Comparison of ENCODE assay signal across 16 cellular contexts in the genomic region with DNA sequence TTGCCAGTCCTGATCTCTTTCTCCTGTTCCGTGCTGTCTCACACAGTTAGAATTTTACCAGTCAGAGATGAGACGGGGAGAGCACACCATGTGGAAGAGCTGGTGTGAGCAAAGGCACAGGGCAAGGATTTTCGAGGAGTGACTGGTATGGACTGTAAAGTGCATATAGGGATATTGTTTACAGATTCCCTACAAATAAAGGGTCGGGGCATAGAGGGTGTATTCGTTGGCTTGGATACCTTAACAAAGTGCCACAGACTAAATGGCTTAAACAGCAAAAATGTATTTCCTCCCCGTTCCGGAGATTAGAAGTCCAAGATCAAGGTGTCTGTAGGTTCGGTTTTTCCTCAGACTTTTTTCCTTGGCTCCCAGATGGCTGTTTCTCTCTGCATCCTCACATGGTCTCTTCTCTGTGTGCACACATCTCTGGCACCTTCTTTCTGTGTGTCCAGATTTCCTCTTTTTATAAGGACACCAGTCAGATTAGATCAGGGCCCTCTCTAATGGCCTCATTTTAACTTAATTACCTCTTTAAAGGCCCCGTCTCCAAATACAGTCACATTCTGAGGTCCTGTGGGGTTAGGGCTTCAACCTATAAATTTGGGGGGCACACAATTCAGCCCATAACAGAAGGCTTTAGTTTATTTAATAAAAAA. TPM values are rescaled to one million over a fixed set of nuclear protein-coding genes. Genes with fewer than 3 reads are reported as not detected.
DNase-seq lines count a peak whose midpoint lies in the region; ATAC-seq, FAIRE-seq and TF ChIP-seq lines count a peak whose summit lies in the region.
"Had no signal": no experiment of that assay in that cellular context is flagged by ENCODE, and none has a peak within 500 bp of the region (broad histone marks: within the 10 kb centered on the region; RNA-seq: fewer than 3 reads in every experiment).

No MANE protein-coding gene starts in this region.

- H3K4me2 ChIP-seq in smooth muscle cell = peak overlapping the region; percentile 55

- peaks cover 66% of the 10 kb centered on the region for H3K4me1 Mint-ChIP-seq in activated naive CD4-positive, alpha-beta T cell treated with anti-CD3 and anti-CD28 coated beads, Interleukin-2, amount 10 ng/mL, durations not matched to agents 7 days and 5 days
- H3K4me1 Mint-ChIP-seq in T-helper 17 cell = peaks cover 31% of the 10 kb centered on the region
- H3K4me1 Mint-ChIP-seq: neural crest cell had no signal

- CTCF ChIA-PET in activated naive CD4-positive, alpha-beta T cell treated with anti-CD3 and anti-CD28 coated beads, Interleukin-2, amount 10 ng/mL, durations not matched to agents 7 days and 5 days (lab: Charles Lee) = interaction anchor here (0.6 to 3.1 kb wide), 3 partner anchors 12 to 24 kb away, joined by 3 to 10 read pairs (median 3); no protein-coding TSS in a partner anchor

- H3K4me1 ChIP-seq in kidney (ENCODE audit: control insufficient read depth in 1 of 2, insufficient read depth in 1 of 2, low read depth in 1 of 2, low read length in 2 of 2) (peaks cover 44 to 58% of the 10 kb centered on the region in 2 donors), smooth muscle cell (ENCODE audit: low read depth) (peaks cover 9% of the 10 kb centered on the region)

- H3K4me3 ChIP-seq in kidney (ENCODE audit: low read length in 2 of 2) = no peak overlapping the region
- no peak overlapping the region for H3K4me3 ChIP-seq in smooth muscle cell

- H3F3A ChIP-seq in smooth muscle cell (ENCODE audit: low read depth) = peaks cover 12% of the 10 kb centered on the region

- H3K4me3 Mint-ChIP-seq in activated naive CD4-positive, alpha-beta T cell treated with anti-CD3 and anti-CD28 coated beads, Interleukin-2, amount 10 ng/mL, durations not matched to agents 7 days and 5 days = no peak overlapping the region
- no peak overlapping the region for H3K4me3 Mint-ChIP-seq in T-helper 17 cell
- H3K4me3 Mint-ChIP-seq: neural crest cell had no signal

- H3K27ac ChIP-seq in kidney (ENCODE audit: low read depth in 2 of 2, low read length in 2 of 2) (peak overlapping the region; percentile 88 to 92), smooth muscle cell (ENCODE audit: low read depth) (peak overlapping the region; percentile 82)

- H3K79me2 ChIP-seq in smooth muscle cell (ENCODE audit: low read depth) = no peaks in the 10 kb centered on the region

- WGBS in smooth muscle cell (ENCODE audit: low lambda C conversion rate) = 78% methylated on average over 9 of the region's 9 CpGs

- H3K27me3 ChIP-seq in smooth muscle cell (ENCODE audit: low read depth) = no peaks in the 10 kb centered on the region

- H3K9ac ChIP-seq in kidney (ENCODE audit: low read length in 2 of 2) (peak overlapping the region in 1 of 2 donors; percentile 53), smooth muscle cell (ENCODE audit: low read depth) (no peak overlapping the region)

- FAIRE-seq in kidney (lab: Jason Lieb, UNC) = no peak
- FAIRE-seq: frontal cortex had no signal

- DNase-seq in activated naive CD4-positive, alpha-beta T cell treated with anti-CD3 and anti-CD28 coated beads, Interleukin-2, amount 10 ng/mL, durations not matched to agents 7 days and 5 days = no peak
- no peak for DNase-seq in activated naive CD4-positive, alpha-beta T cell treated with anti-CD3 and anti-CD28 coated beads, Interleukin-2, amount 50 U/mL, for 16 hours
- DNase-seq in T-helper 17 cell (no peak), kidney (no peak), smooth muscle cell (lab: John Stamatoyannopoulos, UW; ENCODE audit: unreplicated experiment) (no peak), cerebellar nuclear complex (lab: John Stamatoyannopoulos, UW) (no peak), NCI-H1930 (lab: John Stamatoyannopoulos, UW) (no peak), NOMO-1 treated with DMSO at 0.1 percent for 48 hours (lab: John Stamatoyannopoulos, UW; ENCODE audit: unreplicated experiment) (no peak)
- DNase-seq: amygdala, caudate nucleus, DND-41, KBM-7, MV-4-11, NCI-H187 had no signal

- ATAC-seq in T-helper 17 cell = no peak

- TF ChIP-seq CTCF in kidney (IDR thresholded peaks at IDR 0.05; ENCODE audit: borderline replicate concordance, extremely low read depth, insufficient read depth) = no peak
- TF ChIP-seq CTCF in smooth muscle cell (IDR thresholded peaks at IDR 0.05; ENCODE audit: borderline replicate concordance, insufficient read depth, poor library complexity, severe bottlenecking) = no peak

- H3K27ac Mint-ChIP-seq in activated naive CD4-positive, alpha-beta T cell treated with anti-CD3 and anti-CD28 coated beads, Interleukin-2, amount 10 ng/mL, durations not matched to agents 7 days and 5 days = peak overlapping the region; percentile 30
- peak overlapping the region; percentile 95 for H3K27ac Mint-ChIP-seq in T-helper 17 cell

- peaks cover 71% of the 10 kb centered on the region for H3K36me3 Mint-ChIP-seq in activated naive CD4-positive, alpha-beta T cell treated with anti-CD3 and anti-CD28 coated beads, Interleukin-2, amount 10 ng/mL, durations not matched to agents 7 days and 5 days
- H3K36me3 Mint-ChIP-seq in T-helper 17 cell (ENCODE audit: low read depth) = peaks cover 5% of the 10 kb centered on the region

- no peaks in the 10 kb centered on the region for H4K20me1 ChIP-seq in smooth muscle cell (ENCODE audit: low read depth)

- H3K9me3 Mint-ChIP-seq in activated naive CD4-positive, alpha-beta T cell treated with anti-CD3 and anti-CD28 coated beads, Interleukin-2, amount 10 ng/mL, durations not matched to agents 7 days and 5 days = no peaks in the 10 kb centered on the region
- H3K9me3 Mint-ChIP-seq: neural crest cell had no signal

- H2AFZ ChIP-seq in smooth muscle cell (ENCODE audit: low read depth) = no peak overlapping the region

- intact Hi-C loops in kidney (cut with DNase I) = no loop called here

- H3K9me3 ChIP-seq in T-helper 17 cell (ENCODE audit: control insufficient read depth, low read length, poor library complexity, severe bottlenecking) (no peaks in the 10 kb centered on the region), kidney (ENCODE audit: control insufficient read depth in 1 of 2, low read length in 2 of 2) (no peaks in the 10 kb centered on the region), smooth muscle cell (replicated peaks; ENCODE audit: low read depth) (no peaks in the 10 kb centered on the region)

- H3K36me3 ChIP-seq in kidney (ENCODE audit: control insufficient read depth in 1 of 2, insufficient read depth in 2 of 2, low read length in 2 of 2) (peaks cover 7 to 18% of the 10 kb centered on the region in 2 donors), smooth muscle cell (ENCODE audit: low read depth) (no peaks in the 10 kb centered on the region)

- no peaks in the 10 kb centered on the region for H3K27me3 Mint-ChIP-seq in activated naive CD4-positive, alpha-beta T cell treated with anti-CD3 and anti-CD28 coated beads, Interleukin-2, amount 10 ng/mL, durations not matched to agents 7 days and 5 days
- no peaks in the 10 kb centered on the region for H3K27me3 Mint-ChIP-seq in T-helper 17 cell

RNA-seq across cellular contexts. Expression of a gene that starts 23.4 kb away (rescaled TPM):
- total RNA-seq in T-helper 17 cell (100 to 1,000 TPM; 363 to 389 TPM), kidney (128 TPM), smooth muscle cell (9.7 and 17.8 TPM in 2 replicates)
- polyA plus RNA-seq in kidney (ENCODE audit: insufficient read depth, low read depth, low replicate concordance) (217 TPM), smooth muscle cell (11.4 and 28.6 TPM in 2 replicates)
